Comparison of ENCODE assay signal across 12 cellular contexts in genomic region chr10:95201736-95202135, GRCh38. TPM values are rescaled to one million over a fixed set of nuclear protein-coding genes. Genes with fewer than 3 reads are reported as not detected.
A peak's percentile ranks its signal among the peaks of the same experiment; 100 is the strongest.
DNase-seq lines count a peak whose midpoint lies in the region; ATAC-seq and TF ChIP-seq lines count a peak whose summit lies in the region.
"Had no signal": no experiment of that assay in that cellular context is flagged by ENCODE, and none has a peak within 500 bp of the region (broad histone marks: within the 10 kb centered on the region; RNA-seq: fewer than 3 reads in every experiment).

No MANE protein-coding gene starts in this region.

- no peak overlapping the region for H3K27ac Mint-ChIP-seq in MCF 10A (ENCODE audit: low read depth, unreplicated experiment)
- no peak overlapping the region for H3K27ac Mint-ChIP-seq in stimulated activated naive B cell treated with anti-CD40 and anti-IgM and Interleukin-4, amounts not matched to agents 10 μg/mL and 1 μg/mL and 100 μg/mL, for 72 hours
- H3K27ac Mint-ChIP-seq: activated CD4-positive, alpha-beta T cell treated with anti-CD3 and anti-CD28 coated beads, Interleukin-2, amount 10 ng/mL, durations not matched to agents 7 days and 5 days; activated naive CD4-positive, alpha-beta T cell treated with anti-CD3 and anti-CD28 coated beads, Interleukin-2, amount 50 U/mL, for 24 hours had no signal

- TF ChIP-seq POLR2A in breast epithelium (IDR thresholded peaks at IDR 0.05) = no peak

- peak; percentile 86 for DNase-seq in MCF 10A (ENCODE audit: unreplicated experiment)
- no peak for DNase-seq in breast epithelium (ENCODE audit: low spot score in 2 of 2)
- DNase-seq in NCI-H460 (ENCODE audit: extremely low read depth, low read depth) = peak; percentile 52
- peak; percentile 53 for DNase-seq in choroid plexus epithelial cell (ENCODE audit: low read depth)
- no peak for DNase-seq in retinal pigment epithelial cell (ENCODE audit: low read depth)
- DNase-seq in stimulated activated naive B cell treated with anti-CD40 and anti-IgM and Interleukin-4, amounts not matched to agents 10 μg/mL and 1 μg/mL and 100 μg/mL, for 72 hours = no peak
- DNase-seq: activated CD4-positive, alpha-beta T cell treated with anti-CD3 and anti-CD28 coated beads, Interleukin-2, amount 10 ng/mL, durations not matched to agents 7 days and 5 days; kidney had no signal

- intact Hi-C loops in MCF 10A (cut with micrococcal nuclease) (loop anchor here (1.0 to 10.0 kb wide), 3 partner anchors 42 to 223 kb away; no protein-coding TSS in a partner anchor), breast epithelium (cut with DNase I; ENCODE audit: low total_unique reads) (no loop called here)

- no peaks in the 10 kb centered on the region for H3K9me3 ChIP-seq in breast epithelium
- H3K9me3 ChIP-seq: SJSA1 had no signal

- H3K4me3 Mint-ChIP-seq in MCF 10A (ENCODE audit: unreplicated experiment) = no peak overlapping the region
- H3K4me3 Mint-ChIP-seq in stimulated activated naive B cell treated with anti-CD40 and anti-IgM and Interleukin-4, amounts not matched to agents 10 μg/mL and 1 μg/mL and 100 μg/mL, for 72 hours = no peak overlapping the region
- H3K4me3 Mint-ChIP-seq: activated CD4-positive, alpha-beta T cell treated with anti-CD3 and anti-CD28 coated beads, Interleukin-2, amount 10 ng/mL, durations not matched to agents 7 days and 5 days; activated naive CD4-positive, alpha-beta T cell treated with anti-CD3 and anti-CD28 coated beads, Interleukin-2, amount 50 U/mL, for 24 hours had no signal

- no peak overlapping the region for H3K4me3 ChIP-seq in breast epithelium
- no peak overlapping the region for H3K4me3 ChIP-seq in choroid plexus epithelial cell (ENCODE audit: low read depth, low read length)
- H3K4me3 ChIP-seq in retinal pigment epithelial cell (ENCODE audit: low read length) = no peak overlapping the region
- H3K4me3 ChIP-seq: SJSA1 had no signal

- no peaks in the 10 kb centered on the region for H3K9me3 Mint-ChIP-seq in MCF 10A (ENCODE audit: unreplicated experiment)
- peaks cover 0 to 2% of the 10 kb centered on the region in 2 donors for H3K9me3 Mint-ChIP-seq in stimulated activated naive B cell treated with anti-CD40 and anti-IgM and Interleukin-4, amounts not matched to agents 10 μg/mL and 1 μg/mL and 100 μg/mL, for 72 hours
- H3K9me3 Mint-ChIP-seq: activated naive CD4-positive, alpha-beta T cell treated with anti-CD3 and anti-CD28 coated beads, Interleukin-2, amount 50 U/mL, for 24 hours had no signal

- H3K36me3 ChIP-seq in breast epithelium = no peaks in the 10 kb centered on the region
- H3K36me3 ChIP-seq: SJSA1 had no signal

- no peak overlapping the region for H3K27ac ChIP-seq in breast epithelium
- H3K27ac ChIP-seq: SJSA1 had no signal

- TF ChIP-seq CTCF in MCF 10A (IDR thresholded peaks at IDR 0.05; ENCODE audit: unreplicated experiment) (peak; percentile 57), breast epithelium (IDR thresholded peaks at IDR 0.05) (no peak), choroid plexus epithelial cell (conservative IDR thresholded peaks at IDR 0.05; ENCODE audit: low read depth, low read length) (peak; percentile 63), retinal pigment epithelial cell (conservative IDR thresholded peaks at IDR 0.05; ENCODE audit: low read depth, low read length) (peak; percentile 44)

- H3K27me3 ChIP-seq in breast epithelium = no peaks in the 10 kb centered on the region
- H3K27me3 ChIP-seq: SJSA1 had no signal

- POLR2A ChIA-PET in MCF 10A (lab: Yijun Ruan, JAX) = no interaction called here

- CTCF ChIA-PET in MCF 10A (lab: Yijun Ruan, JAX) = interaction anchor here (0.6 to 2.3 kb wide), 10 partner anchors 9 to 228 kb away, joined by 3 to 21 read pairs (median 4); no protein-coding TSS in a partner anchor

- no TSS peak for BruUV-seq in MCF 10A (replicated peaks; lab: Mats Ljungman, UMichigan)

- no peaks in the 10 kb centered on the region for H3K4me1 Mint-ChIP-seq in MCF 10A (ENCODE audit: insufficient read depth, unreplicated experiment)
- H3K4me1 Mint-ChIP-seq in stimulated activated naive B cell treated with anti-CD40 and anti-IgM and Interleukin-4, amounts not matched to agents 10 μg/mL and 1 μg/mL and 100 μg/mL, for 72 hours = no peaks in the 10 kb centered on the region
- H3K4me1 Mint-ChIP-seq: activated CD4-positive, alpha-beta T cell treated with anti-CD3 and anti-CD28 coated beads, Interleukin-2, amount 10 ng/mL, durations not matched to agents 7 days and 5 days; activated naive CD4-positive, alpha-beta T cell treated with anti-CD3 and anti-CD28 coated beads, Interleukin-2, amount 50 U/mL, for 24 hours had no signal

- H3K36me3 Mint-ChIP-seq in MCF 10A (ENCODE audit: insufficient read depth, unreplicated experiment) = no peaks in the 10 kb centered on the region
- peaks cover 3 to 5% of the 10 kb centered on the region in 2 donors for H3K36me3 Mint-ChIP-seq in stimulated activated naive B cell treated with anti-CD40 and anti-IgM and Interleukin-4, amounts not matched to agents 10 μg/mL and 1 μg/mL and 100 μg/mL, for 72 hours
- H3K36me3 Mint-ChIP-seq: activated naive CD4-positive, alpha-beta T cell treated with anti-CD3 and anti-CD28 coated beads, Interleukin-2, amount 50 U/mL, for 24 hours had no signal

- H3K4me1 ChIP-seq in breast epithelium = no peaks in the 10 kb centered on the region
- H3K4me1 ChIP-seq: SJSA1 had no signal

- H3K27me3 Mint-ChIP-seq in MCF 10A (ENCODE audit: insufficient read depth, unreplicated experiment) = peaks cover 13% of the 10 kb centered on the region
- H3K27me3 Mint-ChIP-seq in stimulated activated naive B cell treated with anti-CD40 and anti-IgM and Interleukin-4, amounts not matched to agents 10 μg/mL and 1 μg/mL and 100 μg/mL, for 72 hours = no peaks in the 10 kb centered on the region
- H3K27me3 Mint-ChIP-seq: activated CD4-positive, alpha-beta T cell treated with anti-CD3 and anti-CD28 coated beads, Interleukin-2, amount 10 ng/mL, durations not matched to agents 7 days and 5 days had no signal

- ATAC-seq in GM19463 (IDR thresholded peaks at IDR 0.05; ENCODE audit: unreplicated experiment) (no peak), GM19023 (IDR thresholded peaks at IDR 0.05; ENCODE audit: unreplicated experiment) (no peak)
- no peak for ATAC-seq in stimulated activated naive B cell treated with anti-CD40 and anti-IgM and Interleukin-4, amounts not matched to agents 10 μg/mL and 1 μg/mL and 100 μg/mL, for 72 hours (replicated peaks)

RNA-seq across cellular contexts. Expression of gene ACSM6, which starts 7.7 kb away (rescaled TPM):
- total RNA-seq in MCF 10A (2022) (not detected in 2 replicates), breast epithelium (under 1 TPM in 1 of 3 donors, not detected in 2; 0.66 TPM)
- not detected in 2 replicates for total RNA-seq in NCI-H460 (2014; rRNA removed; shearing (Covaris generic))
- 1.0 and 1.4 TPM in 2 replicates for polyA plus RNA-seq in NCI-H460 (2014; cell fraction: nucleus; rRNA removed)
- total RNA-seq: activated CD4-positive, alpha-beta T cell treated with anti-CD3 and anti-CD28 coated beads, Interleukin-2, amount 10 ng/mL, durations not matched to agents 7 days and 5 days; kidney; SJSA1 had no signal

Comparison
In these comparisons a context has a peak if more than half of its experiments do, and no peak if none do; other contexts are left out.
1. DNase-seq: peak in MCF 10A (single experiment), NCI-H460 (single experiment) and choroid plexus epithelial cell (single experiment); none in breast epithelium (0 of 2), retinal pigment epithelial cell (single experiment) and stimulated activated naive B cell treated with anti-CD40 and anti-IgM and Interleukin-4, amounts not matched to agents 10 μg/mL and 1 μg/mL and 100 μg/mL, for 72 hours (single experiment).
2. CTCF ChIP-seq: peak in MCF 10A (single experiment), choroid plexus epithelial cell (single experiment) and retinal pigment epithelial cell (single experiment); none in breast epithelium (0 of 3).